Comparison of ENCODE assay signal across 1 cellular context in genomic region chr3:52685285-52685704, GRCh38.
TF ChIP-seq lines count a peak whose summit lies in the region.

No MANE protein-coding gene starts in this region.

TF ChIP-seq in K562, 482 proteins besides CTCF, POLR2A, EP300 and RAD21 (continued from another document):
- peak; percentile 52; the same call in 1 of the 2 replicates for TF ChIP-seq E2F1 (CRISPR knock-in tag; IDR thresholded peaks at IDR 0.05)
- no peak for TF ChIP-seq ZBTB26 (CRISPR knock-in tag; IDR thresholded peaks at IDR 0.05)
- TF ChIP-seq BCL6 (CRISPR knock-in tag; IDR thresholded peaks at IDR 0.05) = no peak
- peak; percentile 34 for TF ChIP-seq TAF1 (IDR thresholded peaks at IDR 0.05; ENCODE audit: control insufficient read depth, extremely low read depth, insufficient read depth, low read length, severe bottlenecking)
- TF ChIP-seq FOXP1 (CRISPR knock-in tag; IDR thresholded peaks at IDR 0.05) = no peak; the same call in 1 of the 2 replicates
- TF ChIP-seq ZC3H11A (IDR thresholded peaks at IDR 0.05; ENCODE audit: low read depth, low read length) = no peak
- 0 out of 2 replicates have a peak, but pooled peaks have one; percentile 40 for TF ChIP-seq ZNF395 (CRISPR knock-in tag; IDR thresholded peaks at IDR 0.05)
- TF ChIP-seq ZNF311 (CRISPR knock-in tag; IDR thresholded peaks at IDR 0.05) = no peak
- peak; percentile 2; the same call in 1 of the 2 replicates for TF ChIP-seq MGA (IDR thresholded peaks at IDR 0.05)
- TF ChIP-seq ATF7 (IDR thresholded peaks at IDR 0.05) = no peak
- no peak for TF ChIP-seq ZFP91 (CRISPR knock-in tag; IDR thresholded peaks at IDR 0.05)
- no peak for TF ChIP-seq SAFB2 (IDR thresholded peaks at IDR 0.05; ENCODE audit: borderline replicate concordance, low read depth, low read length, severe bottlenecking)
- 0 out of 2 replicates have a peak, but pooled peaks have one; percentile 8 for TF ChIP-seq BHLHE40 (IDR thresholded peaks at IDR 0.05; ENCODE audit: low read length)
- TF ChIP-seq PYGO2 (tag; IDR thresholded peaks at IDR 0.05) = no peak
- TF ChIP-seq MAZ (CRISPR knock-in tag; conservative IDR thresholded peaks at IDR 0.05 in 1 of 2, IDR thresholded peaks at IDR 0.05 in 1 of 2) = peak in 1 of 2 experiments; percentile 23; a peak in 1 of 4 replicates
- TF ChIP-seq RFX7 (CRISPR knock-in tag; IDR thresholded peaks at IDR 0.05) = no peak
